20 cellular contexts compared by ENCODE assay signal in the genomic region with DNA sequence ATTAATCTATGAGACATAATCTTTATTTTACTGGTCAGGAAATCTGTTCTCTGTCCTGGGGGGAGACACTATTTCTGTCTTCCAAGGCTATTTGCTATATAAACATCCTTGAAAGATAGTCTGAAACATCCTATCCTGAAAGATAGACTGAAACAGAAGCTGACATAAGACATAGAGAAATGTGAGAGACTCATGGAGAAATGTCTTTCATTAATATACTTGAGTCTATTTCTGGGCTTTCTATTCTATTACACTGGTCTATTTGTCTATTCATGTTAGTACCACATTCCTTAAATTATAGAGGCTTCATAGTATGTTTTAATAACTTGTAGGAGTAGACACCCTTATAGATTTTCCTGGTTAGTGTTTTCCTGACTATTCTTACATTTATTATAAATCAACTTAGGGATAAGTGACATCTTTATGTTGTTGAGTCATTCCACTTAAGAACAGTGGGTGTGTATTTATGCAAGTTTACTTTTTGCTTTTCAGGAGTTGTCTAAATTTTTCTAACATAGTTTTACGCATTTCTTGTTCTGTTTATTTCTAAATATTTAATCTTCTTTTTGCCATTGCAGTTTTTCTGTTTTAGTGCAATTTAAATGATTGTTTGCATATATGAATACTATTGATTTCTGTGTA.
A peak's percentile ranks its signal among the peaks of the same experiment; 100 is the strongest.
DNase-seq lines count a peak whose midpoint lies in the region; ATAC-seq and TF ChIP-seq lines count a peak whose summit lies in the region.
"Had no signal": no experiment of that assay in that cellular context is flagged by ENCODE, and none has a peak within 500 bp of the region (broad histone marks: within the 10 kb centered on the region; RNA-seq: fewer than 3 reads in every experiment).

No MANE protein-coding gene starts in this region.

- intact Hi-C loops in Right ventricle myocardium superior (cut with DNase I) = no loop called here

- H3K27ac ChIP-seq in HEK293 (ENCODE audit: extremely low read depth, low read depth, low read length) = no peak overlapping the region
- H3K27ac ChIP-seq: GM23248, RWPE1, SJCRH30 had no signal

- H3K4me3 Mint-ChIP-seq in immature natural killer cell = no peak overlapping the region

- H3K4me3 ChIP-seq in HEK293 (ENCODE audit: low read depth, low read length) (no peak overlapping the region), astrocyte of the spinal cord (ENCODE audit: low read depth, low read length) (no peak overlapping the region)
- H3K4me3 ChIP-seq: GM23248, HAP-1, SJCRH30 had no signal

- H3K27me3 Mint-ChIP-seq in immature natural killer cell (ENCODE audit: low read depth in 3 of 3) = peaks cover 1 to 2% (median 2%) of the 10 kb centered on the region in 3 donors

- H3K9me3 ChIP-seq in HEK293 (ENCODE audit: control insufficient read depth, insufficient read depth, low read depth, low read length) = no peaks in the 10 kb centered on the region
- H3K9me3 ChIP-seq: HAP-1 had no signal

- TF ChIP-seq CTCF in HEK293 (tag by site-specific recombination; IDR thresholded peaks at IDR 0.05) = no peak
- no peak for TF ChIP-seq CTCF in astrocyte of the spinal cord (IDR thresholded peaks at IDR 0.05; ENCODE audit: low read depth, low read length)

- no peak overlapping the region for H3K27ac Mint-ChIP-seq in immature natural killer cell

- ATAC-seq in Right ventricle myocardium superior (ENCODE audit: poor library complexity) (no peak), HG03520 (IDR thresholded peaks at IDR 0.05; ENCODE audit: unreplicated experiment) (no peak)

- in situ Hi-C loops in astrocyte of the spinal cord (cut with HindIII; ENCODE audit: low sequenced_read_pairs) = no loop called here

- POLR2A ChIA-PET in HEK293 (lab: Yijun Ruan, JAX) = no interaction called here

- peaks cover 9 to 47% (median 17%) of the 10 kb centered on the region in 6 donors for H3K9me3 Mint-ChIP-seq in immature natural killer cell

- no peaks in the 10 kb centered on the region for H3K36me3 ChIP-seq in HEK293 (ENCODE audit: control insufficient read depth in 2 of 2, insufficient read depth in 1 of 2, low read length in 2 of 2)
- H3K36me3 ChIP-seq: HAP-1, SJCRH30 had no signal

- H3K4me1 ChIP-seq in HEK293 (ENCODE audit: control insufficient read depth, insufficient read depth, low read length) = no peaks in the 10 kb centered on the region
- H3K4me1 ChIP-seq: HAP-1 had no signal

- CTCF ChIA-PET in HEK293 (lab: Yijun Ruan, JAX) = no interaction called here

- H3K36me3 Mint-ChIP-seq in immature natural killer cell = peaks cover 0 to 4% (median 0%) of the 10 kb centered on the region in 3 donors

- DNase-seq in COLO829 (ENCODE audit: low spot score) = peak; percentile 11
- peak; percentile 16 for DNase-seq in astrocyte of the spinal cord (ENCODE audit: low read depth, low spot score)
- DNase-seq in left kidney (ENCODE audit: low read depth, low spot score) = peak; percentile 16
- no peak for DNase-seq in Right ventricle myocardium superior
- DNase-seq in hypothalamus (lab: John Stamatoyannopoulos, UW) = no peak
- DNase-seq in immature natural killer cell = no peak
- DNase-seq: C1 segment of cervical spinal cord, GF-D8, GM23248, KBM-7, NCI-H1105, NCI-H1694, NCI-H2081 treated with DMSO at 0.1 percent for 48 hours, NCI-H446 treated with DMSO at 0.1 percent for 48 hours, SJCRH30, SW 1271 had no signal

- no peaks in the 10 kb centered on the region for H3K4me1 Mint-ChIP-seq in immature natural killer cell

TF ChIP-seq in HEK293, 187 proteins besides CTCF, POLR2A, EP300 and RAD21:
- TF ChIP-seq, protein P1, sequence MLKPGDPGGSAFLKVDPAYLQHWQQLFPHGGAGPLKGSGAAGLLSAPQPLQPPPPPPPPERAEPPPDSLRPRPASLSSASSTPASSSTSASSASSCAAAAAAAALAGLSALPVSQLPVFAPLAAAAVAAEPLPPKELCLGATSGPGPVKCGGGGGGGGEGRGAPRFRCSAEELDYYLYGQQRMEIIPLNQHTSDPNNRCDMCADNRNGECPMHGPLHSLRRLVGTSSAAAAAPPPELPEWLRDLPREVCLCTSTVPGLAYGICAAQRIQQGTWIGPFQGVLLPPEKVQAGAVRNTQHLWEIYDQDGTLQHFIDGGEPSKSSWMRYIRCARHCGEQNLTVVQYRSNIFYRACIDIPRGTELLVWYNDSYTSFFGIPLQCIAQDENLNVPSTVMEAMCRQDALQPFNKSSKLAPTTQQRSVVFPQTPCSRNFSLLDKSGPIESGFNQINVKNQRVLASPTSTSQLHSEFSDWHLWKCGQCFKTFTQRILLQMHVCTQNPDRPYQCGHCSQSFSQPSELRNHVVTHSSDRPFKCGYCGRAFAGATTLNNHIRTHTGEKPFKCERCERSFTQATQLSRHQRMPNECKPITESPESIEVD (tag by site-specific recombination; IDR thresholded peaks at IDR 0.05) = peak; percentile 75
- TF ChIP-seq, protein P2, sequence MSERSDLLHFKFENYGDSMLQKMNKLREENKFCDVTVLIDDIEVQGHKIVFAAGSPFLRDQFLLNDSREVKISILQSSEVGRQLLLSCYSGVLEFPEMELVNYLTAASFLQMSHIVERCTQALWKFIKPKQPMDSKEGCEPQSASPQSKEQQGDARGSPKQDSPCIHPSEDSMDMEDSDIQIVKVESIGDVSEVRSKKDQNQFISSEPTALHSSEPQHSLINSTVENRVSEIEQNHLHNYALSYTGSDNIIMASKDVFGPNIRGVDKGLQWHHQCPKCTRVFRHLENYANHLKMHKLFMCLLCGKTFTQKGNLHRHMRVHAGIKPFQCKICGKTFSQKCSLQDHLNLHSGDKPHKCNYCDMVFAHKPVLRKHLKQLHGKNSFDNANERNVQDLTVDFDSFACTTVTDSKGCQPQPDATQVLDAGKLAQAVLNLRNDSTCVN (tag by site-specific recombination; optimal IDR thresholded peaks at IDR 0.05) = no peak
- TF ChIP-seq ZNF121 (tag by site-specific recombination; IDR thresholded peaks at IDR 0.05) (no peak), ZNF777 (tag by site-specific recombination; IDR thresholded peaks at IDR 0.05; ENCODE audit: borderline replicate concordance) (no peak), MZF1 (tag by site-specific recombination; IDR thresholded peaks at IDR 0.05; ENCODE audit: borderline replicate concordance) (no peak), ZNF175 (tag by site-specific recombination; IDR thresholded peaks at IDR 0.05) (no peak), ZNF514 (tag by site-specific recombination; IDR thresholded peaks at IDR 0.05) (no peak), TCF7L2 (IDR thresholded peaks at IDR 0.05; ENCODE audit: borderline replicate concordance, low read depth, low read length) (no peak), ZNF521 (tag by site-specific recombination; IDR thresholded peaks at IDR 0.05) (no peak)
- TF ChIP-seq, protein P3, sequence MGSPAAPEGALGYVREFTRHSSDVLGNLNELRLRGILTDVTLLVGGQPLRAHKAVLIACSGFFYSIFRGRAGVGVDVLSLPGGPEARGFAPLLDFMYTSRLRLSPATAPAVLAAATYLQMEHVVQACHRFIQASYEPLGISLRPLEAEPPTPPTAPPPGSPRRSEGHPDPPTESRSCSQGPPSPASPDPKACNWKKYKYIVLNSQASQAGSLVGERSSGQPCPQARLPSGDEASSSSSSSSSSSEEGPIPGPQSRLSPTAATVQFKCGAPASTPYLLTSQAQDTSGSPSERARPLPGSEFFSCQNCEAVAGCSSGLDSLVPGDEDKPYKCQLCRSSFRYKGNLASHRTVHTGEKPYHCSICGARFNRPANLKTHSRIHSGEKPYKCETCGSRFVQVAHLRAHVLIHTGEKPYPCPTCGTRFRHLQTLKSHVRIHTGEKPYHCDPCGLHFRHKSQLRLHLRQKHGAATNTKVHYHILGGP (tag by site-specific recombination; IDR thresholded peaks at IDR 0.05) = peak; percentile 86

Comparison
In these comparisons a context has a peak if more than half of its experiments do, and no peak if none do; other contexts are left out.
1. DNase-seq: peak in COLO829 (single experiment), astrocyte of the spinal cord (single experiment) and left kidney (single experiment); none in Right ventricle myocardium superior (single experiment), hypothalamus (0 of 51) and immature natural killer cell (0 of 3).